24 cellular contexts compared by ENCODE assay signal in the genomic region with DNA sequence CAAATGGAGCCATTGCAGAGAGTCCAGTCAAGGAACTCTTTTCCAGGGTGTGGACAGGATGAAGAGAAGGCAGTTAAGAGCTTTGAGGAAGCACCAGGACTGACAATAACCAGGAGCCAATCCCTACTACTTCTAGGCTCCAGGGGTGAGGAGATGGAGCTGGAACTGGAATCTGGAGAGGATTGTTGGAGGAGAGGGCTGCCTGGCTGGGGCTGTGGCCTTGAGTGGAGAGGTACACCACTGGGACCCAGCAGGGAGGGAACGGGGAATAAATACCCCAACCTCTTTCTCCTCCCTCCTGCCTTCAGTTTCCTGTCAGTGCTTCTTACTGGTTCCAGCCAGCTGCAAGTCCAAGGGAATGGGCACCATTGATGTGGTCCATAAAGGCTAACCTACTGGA. TPM values are rescaled to one million over a fixed set of nuclear protein-coding genes. Genes with fewer than 3 reads are reported as not detected.
"Had no signal": no experiment of that assay in that cellular context is flagged by ENCODE, and none has a peak within 500 bp of the region (broad histone marks: within the 10 kb centered on the region; RNA-seq: fewer than 3 reads in every experiment).

No MANE protein-coding gene starts in this region.

- FAIRE-seq: RCC 7860 had no signal

- H3K9me3 ChIP-seq: SJSA1 had no signal

- DNase-seq: IMR-90, Kasumi-1, KG1, MM.1S, NCI-H1092 treated with DMSO at 0.1 percent for 48 hours, NCI-H1436, NCI-H187, NCI-H2029, NCI-H2081 treated with DMSO at 0.1 percent for 48 hours, NCI-H2171, NCI-H226, NCI-H446, NCI-H510A, NCI-H524 treated with DMSO at 0.1 percent for 48 hours, NCI-H69, NCI-H774, Right ventricle myocardium superior, RPMI8226, SIG-M5 had no signal

- H3K27me3 ChIP-seq: SJSA1 had no signal

- H3K4me1 ChIP-seq: SJSA1 had no signal

- H3K27ac ChIP-seq: SJSA1, SK-N-MC had no signal

- H3K4me3 ChIP-seq: SJSA1, SK-N-MC had no signal

- H3K36me3 ChIP-seq: SJSA1 had no signal

RNA-seq across cellular contexts. Expression of a gene that starts 32.2 kb away (rescaled TPM):
- total RNA-seq: HT-29 had no signal

RNA-seq across cellular contexts. Expression of a gene that starts 41.9 kb away (rescaled TPM):
- total RNA-seq: IMR-90, M059J, Right ventricle myocardium superior, SJSA1 had no signal
- polyA plus RNA-seq: IMR-90 had no signal
